ENCODE assay signal across 8 cellular contexts in the genomic region with DNA sequence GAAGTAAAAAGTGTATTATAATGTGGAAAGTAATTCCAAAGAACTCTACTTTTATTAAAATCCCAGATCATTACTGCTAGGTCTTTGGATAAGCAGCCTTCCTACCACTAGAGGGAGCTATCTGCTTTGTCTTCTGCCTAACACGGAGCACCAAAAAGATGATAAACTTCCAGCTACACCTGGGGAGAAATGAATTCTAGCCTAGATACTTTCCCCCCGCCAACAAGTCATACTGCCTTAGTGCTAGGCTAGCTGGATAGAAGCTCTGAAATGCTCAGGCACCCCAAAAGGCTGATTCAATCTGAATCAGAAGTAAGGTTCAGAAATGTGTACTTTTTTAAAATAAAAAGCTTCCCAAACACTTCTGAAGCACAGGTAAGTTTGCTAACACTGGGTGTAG. TPM values are rescaled to one million over a fixed set of nuclear protein-coding genes. Genes with fewer than 3 reads are reported as not detected.
DNase-seq lines count a peak whose midpoint lies in the region; ATAC-seq and TF ChIP-seq lines count a peak whose summit lies in the region.

No MANE protein-coding gene starts in this region.

- CTCF ChIA-PET in activated CD4-positive, alpha-beta T cell treated with anti-CD3 and anti-CD28 coated beads for 36 hours (lab: Charles Lee), result interaction anchor here (0.5 to 3.9 kb wide), 61 partner anchors 9 to 1560 kb away, joined by 3 to 73 read pairs (median 4); no protein-coding TSS in a partner anchor

- H3K27me3 ChIP-seq in MM.1S (replicated peaks; ENCODE audit: insufficient read depth, low read length), result no peaks in the 10 kb centered on the region
- no peaks in the 10 kb centered on the region for H3K27me3 ChIP-seq in vagina

- peaks cover 39% of the 10 kb centered on the region for H3K36me3 Mint-ChIP-seq in activated CD4-positive, alpha-beta T cell treated with anti-CD3 and anti-CD28 coated beads for 36 hours (ENCODE audit: low read depth)

- peaks cover 42% of the 10 kb centered on the region for H3K4me1 Mint-ChIP-seq in activated CD4-positive, alpha-beta T cell treated with anti-CD3 and anti-CD28 coated beads for 36 hours

- no peak overlapping the region for H3K4me2 ChIP-seq in MM.1S (ENCODE audit: low read depth, low read length)

- DNase-seq in activated CD4-positive, alpha-beta T cell treated with anti-CD3 and anti-CD28 coated beads for 36 hours, result peak; percentile 21
- DNase-seq in activated CD4-positive, alpha-beta T cell treated with anti-CD3 and anti-CD28 coated beads, Interleukin-2, amount 50 U/mL, for 4 hours, result no peak
- DNase-seq in MM.1S (peak; percentile 72), SK-N-DZ (ENCODE audit: low spot score) (peak; percentile 64), dermis microvascular lymphatic vessel endothelial cell (ENCODE audit: low read depth in 2 of 2) (peak; percentile 77 to 83), lung microvascular endothelial cell (ENCODE audit: low read depth in 2 of 2) (peak; percentile 81 to 88), vagina (ENCODE audit: extremely low spot score in 2 of 2) (no peak)

- H3K4me3 ChIP-seq in MM.1S (ENCODE audit: low read length) (no peak overlapping the region), vagina (no peak overlapping the region)

- TF ChIP-seq POLR2A in vagina (IDR thresholded peaks at IDR 0.05), result no peak

- no peaks in the 10 kb centered on the region for H3K79me2 ChIP-seq in MM.1S (ENCODE audit: low read length)

- H4K20me1 ChIP-seq in MM.1S (ENCODE audit: insufficient read depth, low read length), result no peaks in the 10 kb centered on the region

- no peaks in the 10 kb centered on the region for H3K27me3 Mint-ChIP-seq in activated CD4-positive, alpha-beta T cell treated with anti-CD3 and anti-CD28 coated beads for 36 hours

- H3K4me1 ChIP-seq in MM.1S (ENCODE audit: low read length) (no peaks in the 10 kb centered on the region), vagina (no peaks in the 10 kb centered on the region)

- H3K9ac ChIP-seq in MM.1S (ENCODE audit: low read length), result no peak overlapping the region

- no peaks in the 10 kb centered on the region for H3K9me3 Mint-ChIP-seq in activated CD4-positive, alpha-beta T cell treated with anti-CD3 and anti-CD28 coated beads for 36 hours (ENCODE audit: low read depth)

- POLR2A ChIA-PET in activated CD4-positive, alpha-beta T cell treated with anti-CD3 and anti-CD28 coated beads for 36 hours (lab: Charles Lee), result interaction anchor here (0.6 to 1.0 kb wide), 3 partner anchors 51 to 160 kb away, joined by 3 to 5 read pairs (median 4); no protein-coding TSS in a partner anchor

- H3K9me3 ChIP-seq in MM.1S (replicated peaks; ENCODE audit: insufficient read depth, low read length) (no peaks in the 10 kb centered on the region), vagina (no peaks in the 10 kb centered on the region)

- H2AFZ ChIP-seq in MM.1S (ENCODE audit: low read length), result no peak overlapping the region

- no peaks in the 10 kb centered on the region for H3K9me2 ChIP-seq in MM.1S (replicated peaks; ENCODE audit: insufficient read depth, low read length)

- TF ChIP-seq CTCF in MM.1S (IDR thresholded peaks at IDR 0.05; ENCODE audit: low read length), result peak; percentile 86
- TF ChIP-seq CTCF in vagina (IDR thresholded peaks at IDR 0.05), result peak; percentile 73 to 92 (median 88)

- peaks cover 8% of the 10 kb centered on the region; the same call in 1 of the 2 replicates for H3F3A ChIP-seq in MM.1S (ENCODE audit: insufficient read depth, low read length)

- no peak overlapping the region for H3K27ac Mint-ChIP-seq in activated CD4-positive, alpha-beta T cell treated with anti-CD3 and anti-CD28 coated beads for 36 hours

- H3K4me3 Mint-ChIP-seq in activated CD4-positive, alpha-beta T cell treated with anti-CD3 and anti-CD28 coated beads for 36 hours, result no peak overlapping the region

- intact Hi-C loops in activated CD4-positive, alpha-beta T cell treated with anti-CD3 and anti-CD28 coated beads for 36 hours (cut with DNase I, micrococcal nuclease), result loop anchor here (1.0 to 5.0 kb wide), 5 partner anchors 106 to 830 kb away; a partner anchor contains a TSS
- intact Hi-C loops in vagina (cut with DNase I), result no loop called here

- ATAC-seq in activated CD4-positive, alpha-beta T cell treated with anti-CD3 and anti-CD28 coated beads for 36 hours, result peak; percentile 79
- peak; percentile 58 for ATAC-seq in GM21619 (IDR thresholded peaks at IDR 0.05; ENCODE audit: unreplicated experiment)

- peaks cover 5% of the 10 kb centered on the region for H3K36me3 ChIP-seq in MM.1S (replicated peaks; ENCODE audit: insufficient read depth, low read length)
- peaks cover 0 to 21% of the 10 kb centered on the region in 2 donors for H3K36me3 ChIP-seq in vagina

- no peak overlapping the region for H3K27ac ChIP-seq in MM.1S (ENCODE audit: low read length)
- no peak overlapping the region for H3K27ac ChIP-seq in vagina

RNA-seq across cellular contexts. Expression of a gene that starts 52.5 kb away (rescaled TPM):
- total RNA-seq in activated CD4-positive, alpha-beta T cell treated with anti-CD3 and anti-CD28 coated beads for 36 hours, result 10 to 100 TPM; 81.9 to 87.5 TPM
- 79.7 and 80.8 TPM in 2 replicates for polyA plus RNA-seq in SK-N-DZ (2014; cell fraction: cytosol; rRNA removed)
- polyA plus RNA-seq in SK-N-DZ (2014; cell fraction: nucleus; rRNA removed), result 39.5 and 44.8 TPM in 2 replicates
- total RNA-seq in dermis microvascular lymphatic vessel endothelial cell (37.2 and 42.7 TPM in 2 replicates), lung microvascular endothelial cell (41.2 and 45.8 TPM in 2 replicates), vagina (67.8 TPM)

RNA-seq across cellular contexts. Expression of a gene that starts 57.1 kb away (rescaled TPM):
- under 1 TPM in 1 of 2 experiments, not detected in 1; 0.12 TPM for total RNA-seq in activated CD4-positive, alpha-beta T cell treated with anti-CD3 and anti-CD28 coated beads for 36 hours
- 3.6 and 3.8 TPM in 2 replicates for polyA plus RNA-seq in SK-N-DZ (2014; cell fraction: cytosol; rRNA removed)
- 3.1 and 4.1 TPM in 2 replicates for polyA plus RNA-seq in SK-N-DZ (2014; cell fraction: nucleus; rRNA removed)
- 1.5 and 2.1 TPM in 2 replicates for total RNA-seq in dermis microvascular lymphatic vessel endothelial cell
- total RNA-seq in lung microvascular endothelial cell, result 0.87 and 1.2 TPM in 2 replicates
- total RNA-seq in vagina, result 36.6 TPM

Comparison
In these comparisons a context has a peak if more than half of its experiments do, and no peak if none do; other contexts are left out.
1. DNase-seq: peak in activated CD4-positive, alpha-beta T cell treated with anti-CD3 and anti-CD28 coated beads for 36 hours (single experiment), MM.1S (single experiment), SK-N-DZ (single experiment), dermis microvascular lymphatic vessel endothelial cell (2 of 2) and lung microvascular endothelial cell (2 of 2); none in activated CD4-positive, alpha-beta T cell treated with anti-CD3 and anti-CD28 coated beads, Interleukin-2, amount 50 U/mL, for 4 hours (0 of 2) and vagina (0 of 2).
2. RNA of a gene that starts 57.1 kb away (total RNA-seq): 36.6 TPM in vagina (single experiment); 1.5 to 2.1 TPM in dermis microvascular lymphatic vessel endothelial cell, 0.87 to 1.2 TPM in lung microvascular endothelial cell and 0.12 TPM in activated CD4-positive, alpha-beta T cell treated with anti-CD3 and anti-CD28 coated beads for 36 hours; every median in the first group is over 10 times any median in the second.